In the genomic region with DNA sequence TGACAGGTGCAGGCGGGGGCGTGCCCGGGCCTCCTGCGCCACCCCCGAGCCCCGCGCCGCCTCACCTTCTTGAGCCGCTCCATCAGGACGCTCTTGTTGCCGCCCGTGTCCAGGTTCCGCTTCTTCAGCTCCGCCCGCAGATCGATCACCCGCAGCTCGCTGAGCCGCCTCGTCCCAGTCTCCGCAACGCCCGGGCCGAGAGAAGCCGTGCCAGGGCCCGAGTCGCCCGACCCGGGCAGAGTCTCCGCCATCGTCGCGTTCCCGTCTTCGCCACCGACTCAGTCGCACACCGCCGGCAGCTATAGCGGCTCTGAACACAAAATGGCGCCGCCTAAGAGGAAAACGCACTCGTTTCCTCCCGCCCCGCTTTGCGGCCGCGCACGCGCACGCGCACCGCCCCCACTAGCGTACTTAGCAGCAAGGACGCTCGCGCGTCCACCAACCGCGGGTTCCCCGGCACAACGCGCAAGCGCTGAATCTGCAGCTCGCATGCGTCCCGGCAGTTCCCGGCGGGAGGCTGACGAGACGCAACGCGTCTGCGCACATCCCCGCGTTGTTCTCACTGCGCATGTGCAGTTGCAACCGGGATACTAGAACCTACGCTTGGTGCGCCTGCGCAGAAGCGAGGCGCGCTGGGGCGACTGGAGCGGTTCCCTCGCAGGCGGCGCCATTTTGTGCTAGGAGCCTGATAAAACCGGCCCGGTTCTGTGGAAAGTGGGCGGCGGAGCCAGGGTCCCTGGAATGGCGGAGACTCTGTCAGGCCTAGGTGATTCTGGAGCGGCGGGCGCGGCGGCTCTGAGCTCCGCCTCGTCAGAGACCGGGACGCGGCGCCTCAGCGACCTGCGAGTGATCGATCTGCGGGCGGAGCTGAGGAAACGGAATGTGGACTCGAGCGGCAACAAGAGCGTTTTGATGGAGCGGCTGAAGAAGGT, we compare ENCODE assay signal across 8 cellular contexts. TPM values are rescaled to one million over a fixed set of nuclear protein-coding genes. Genes with fewer than 3 reads are reported as not detected.
DNase-seq lines count a peak whose midpoint lies in the region; ATAC-seq, FAIRE-seq and TF ChIP-seq lines count a peak whose summit lies in the region.

A gene (plus strand): TSS at position 619 of the 932 bp plus-strand sequence. CDS start 123 bp downstream, at position 742.
A gene (minus strand): TSS at position 312 of the 932 bp plus-strand sequence. CDS start 61 bp downstream, at position 251.

- H3K9ac ChIP-seq in iPS-20b (ENCODE audit: low read depth, low read length) = peak within 1 kb of the TSS; percentile 99

- peaks cover 13% of the 10 kb centered on the region for H3K4me1 ChIP-seq in iPS-20b (ENCODE audit: insufficient read depth, low read length)

- peak; percentile 93 for FAIRE-seq in bronchial epithelial cell (lab: Jason Lieb, UNC)

- H3K4me3 ChIP-seq in AG04449 (ENCODE audit: low read depth, low read length) (peak within 1 kb of the TSS; percentile 96), WI38 (ENCODE audit: low read depth, low read length) (peak within 1 kb of the TSS; percentile 99), bronchial epithelial cell (ENCODE audit: low read depth, low read length) (peak within 1 kb of the TSS; percentile 92), iPS-20b (ENCODE audit: low read length) (peak within 1 kb of the TSS; percentile 98), skin epidermis (peak within 1 kb of the TSS; percentile 68 to 99 (median 89))

- POLR2A ChIA-PET in AG04449 (lab: Yijun Ruan, JAX) = interaction anchor here (0.6 to 1.7 kb wide), 7 partner anchors 8 to 323 kb away, joined by 3 to 7 read pairs (median 4); a partner anchor contains a TSS

- TF ChIP-seq CTCF in AG04449 (IDR thresholded peaks at IDR 0.05; ENCODE audit: insufficient read depth, low read length, missing control alignments) (no peak), WI38 (IDR thresholded peaks at IDR 0.05; ENCODE audit: low read depth, low read length) (no peak), bronchial epithelial cell (IDR thresholded peaks at IDR 0.05; ENCODE audit: insufficient read depth, low read length, severe bottlenecking) (no peak)

- H3K27me3 ChIP-seq in bronchial epithelial cell (ENCODE audit: control insufficient read depth, insufficient read depth, low read length) (no peaks in the 10 kb centered on the region), iPS-20b (ENCODE audit: insufficient read depth, low read length) (no peaks in the 10 kb centered on the region)

- CTCF ChIA-PET in AG04449 (lab: Yijun Ruan, JAX) = interaction anchor here (0.8 to 3.1 kb wide), 5 partner anchors 11 to 576 kb away, joined by 3 to 13 read pairs (median 4); no protein-coding TSS in a partner anchor

- H3K9me3 ChIP-seq in iPS-20b (ENCODE audit: insufficient read depth, low read depth, low read length) = no peaks in the 10 kb centered on the region

- ATAC-seq in GM18907 (IDR thresholded peaks at IDR 0.05; ENCODE audit: unreplicated experiment) (peak; percentile 73), HG03159 (IDR thresholded peaks at IDR 0.05; ENCODE audit: unreplicated experiment) (peak; percentile 84)

- peaks cover 14% of the 10 kb centered on the region for H3K36me3 ChIP-seq in bronchial epithelial cell (ENCODE audit: control insufficient read depth, insufficient read depth, low read length)
- peaks cover 65% of the 10 kb centered on the region for H3K36me3 ChIP-seq in iPS-20b (ENCODE audit: insufficient read depth, low read depth, low read length)

- DNase-seq in AG04449 (ENCODE audit: low read depth, low spot score) (peak; percentile 95), NCI-H2227 treated with DMSO at 0.1 percent for 48 hours (lab: John Stamatoyannopoulos, UW) (peak; percentile 91), bronchial epithelial cell (ENCODE audit: low read depth) (peak; percentile 99)

- H3K27ac ChIP-seq in iPS-20b (ENCODE audit: low read length) (peak within 1 kb of the TSS; percentile 95), skin epidermis (peak within 1 kb of the TSS; percentile 82 to 99 (median 96))

RNA-seq across cellular contexts. Expression of the first gene that starts in this region (rescaled TPM):
- total RNA-seq in bronchial epithelial cell = 44.0 and 80.6 TPM in 2 replicates

RNA-seq across cellular contexts. Expression of the second gene that starts in this region (rescaled TPM):
- total RNA-seq in bronchial epithelial cell = 24.0 and 37.4 TPM in 2 replicates

Comparison
In these comparisons a context has a peak if more than half of its experiments do, and no peak if none do; other contexts are left out.
1. Peak in every context shown above with its lines: DNase-seq, ATAC-seq, H3K4me3 ChIP-seq and H3K27ac ChIP-seq.